ENCODE assay signal across 8 cellular contexts in the genomic region with DNA sequence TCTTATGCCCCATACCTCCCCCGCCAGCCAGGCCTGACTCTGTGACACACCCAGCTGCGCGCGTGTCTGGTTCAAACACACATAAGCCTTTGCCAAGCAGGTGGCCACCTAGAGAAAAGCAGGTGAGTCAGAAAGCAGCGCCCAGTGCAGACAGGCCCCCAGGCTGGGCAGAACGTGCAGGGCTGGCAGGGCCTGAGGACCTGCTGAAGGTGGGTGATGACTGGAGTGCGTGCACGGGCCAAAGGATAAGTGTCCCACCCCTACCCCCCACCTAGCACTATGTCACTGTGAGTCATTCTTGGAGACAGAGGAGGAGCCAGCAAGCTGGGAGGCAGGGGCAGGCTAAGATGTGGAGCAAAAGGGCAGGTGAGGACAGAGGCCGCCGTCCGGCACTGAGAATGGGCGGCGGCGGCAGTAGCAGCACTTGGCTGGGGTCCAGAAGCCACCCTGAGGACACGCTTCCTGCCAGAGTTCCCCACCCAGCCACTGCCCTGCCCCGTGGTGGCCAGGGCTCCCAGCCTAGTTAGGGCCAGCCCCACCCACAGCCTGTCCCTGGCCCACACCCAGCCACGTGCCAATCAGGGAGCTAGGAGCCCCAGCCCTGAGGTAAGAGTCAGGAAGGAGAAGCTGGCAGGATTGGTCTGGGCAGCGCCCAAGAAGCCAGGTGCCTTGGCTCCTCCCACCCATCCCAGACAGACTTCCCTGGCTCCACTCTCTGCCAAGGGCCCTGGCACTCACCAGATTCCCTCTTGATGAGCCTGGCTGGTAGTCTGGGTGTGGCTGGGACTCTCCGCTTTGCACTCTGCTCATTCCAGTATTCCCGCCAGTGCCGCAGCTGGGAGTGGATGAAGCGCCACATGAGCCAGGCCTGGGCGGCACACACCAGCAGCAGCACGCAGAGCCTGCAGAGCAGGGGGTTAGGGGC.
DNase-seq lines count a peak whose midpoint lies in the region; ATAC-seq and TF ChIP-seq lines count a peak whose summit lies in the region.

No MANE protein-coding gene starts in this region.

- no peaks in the 10 kb centered on the region for H3K9me2 ChIP-seq in PC-3 (replicated peaks; ENCODE audit: low read length)

- H3K79me2 ChIP-seq in PC-3 (ENCODE audit: low read length): no peaks in the 10 kb centered on the region

- DNase-seq in HPDE6-E6E7 (ENCODE audit: extremely low spot score) (peak; percentile 95), PC-3 (peak; percentile 99), omental fat pad (ENCODE audit: low spot score) (peak; percentile 58)
- DNase-seq in effector memory CD4-positive, alpha-beta T cell: no peak

- CTCF ChIA-PET in PC-3 (lab: Charles Lee): interaction anchor here (0.5 to 0.8 kb wide), 4 partner anchors 85 to 213 kb away, joined by 3 read pairs; no protein-coding TSS in a partner anchor

- no peak overlapping the region for H2AFZ ChIP-seq in PC-3 (ENCODE audit: low read length)

- no peak overlapping the region for H3K9ac ChIP-seq in PC-3 (ENCODE audit: low read length)

- no TSS peak for BruUV-seq in PC-3 (replicated peaks; lab: Mats Ljungman, UMichigan)

- H3K27ac ChIP-seq in PC-3 (ENCODE audit: low read length): peak overlapping the region; percentile 65
- no peak overlapping the region for H3K27ac ChIP-seq in effector memory CD4-positive, alpha-beta T cell (ENCODE audit: insufficient read depth, low read length, poor library complexity, severe bottlenecking)

- peaks cover 21% of the 10 kb centered on the region for H3K36me3 ChIP-seq in PC-3 (ENCODE audit: low read depth, low read length)
- H3K36me3 ChIP-seq in effector memory CD4-positive, alpha-beta T cell (ENCODE audit: control insufficient read depth, insufficient read depth, low read length): peaks cover 27% of the 10 kb centered on the region

- H3K4me2 ChIP-seq in PC-3 (ENCODE audit: low read length): peak overlapping the region; percentile 76

- no peaks in the 10 kb centered on the region for H3F3A ChIP-seq in PC-3 (ENCODE audit: low read length, unreplicated experiment)

- ATAC-seq in PC-3 (peak; percentile 77), esophagus mucosa (peak; percentile 94), omental fat pad (ENCODE audit: low FRiP score) (peak; percentile 87), GM18519 (IDR thresholded peaks at IDR 0.05; ENCODE audit: low FRiP score, unreplicated experiment) (no peak), GM21381 (IDR thresholded peaks at IDR 0.05; ENCODE audit: unreplicated experiment) (no peak), GM21515 (IDR thresholded peaks at IDR 0.05; ENCODE audit: unreplicated experiment) (no peak)

- H3K27me3 ChIP-seq in PC-3 (ENCODE audit: low read length): no peaks in the 10 kb centered on the region
- no peaks in the 10 kb centered on the region for H3K27me3 ChIP-seq in effector memory CD4-positive, alpha-beta T cell (replicated peaks; ENCODE audit: control insufficient read depth, insufficient read depth, low read length, poor library complexity, severe bottlenecking)

- POLR2A ChIA-PET in PC-3 (lab: Charles Lee; ENCODE audit: unreplicated experiment): interaction anchor here (0.6 to 1.5 kb wide), 3 partner anchors 72 to 83 kb away, joined by 3 to 21 read pairs (median 11); no protein-coding TSS in a partner anchor

- peaks cover 34% of the 10 kb centered on the region for H3K4me1 ChIP-seq in PC-3 (ENCODE audit: insufficient read depth, low read length)
- no peaks in the 10 kb centered on the region for H3K4me1 ChIP-seq in effector memory CD4-positive, alpha-beta T cell (ENCODE audit: control insufficient read depth, insufficient read depth, low read length, poor library complexity, severe bottlenecking)

- TF ChIP-seq CTCF in PC-3 (conservative IDR thresholded peaks at IDR 0.05; ENCODE audit: low read depth, low read length) (no peak), omental fat pad (IDR thresholded peaks at IDR 0.05) (no peak)

- intact Hi-C loops in PC-3 (cut with micrococcal nuclease): loop anchor here (1.0 to 5.0 kb wide), 5 partner anchors 38 to 161 kb away; partner anchors contain the start of genes EFHC1 and TRAM2

- peak overlapping the region; percentile 46; the same call in 1 of the 2 replicates for H3K4me3 ChIP-seq in PC-3 (ENCODE audit: low read length)
- H3K4me3 ChIP-seq in effector memory CD4-positive, alpha-beta T cell (ENCODE audit: insufficient read depth, low read depth, low read length, poor library complexity, severe bottlenecking): no peak overlapping the region

- no peaks in the 10 kb centered on the region for H4K20me1 ChIP-seq in PC-3 (ENCODE audit: low read length)

- no peaks in the 10 kb centered on the region for H3K9me3 ChIP-seq in PC-3 (ENCODE audit: low read length)
- no peaks in the 10 kb centered on the region for H3K9me3 ChIP-seq in effector memory CD4-positive, alpha-beta T cell (ENCODE audit: control insufficient read depth, low read length)

Comparison
In these comparisons a context has a peak if more than half of its experiments do, and no peak if none do; other contexts are left out.
1. DNase-seq: peak in HPDE6-E6E7 (single experiment), PC-3 (single experiment) and omental fat pad (single experiment); none in effector memory CD4-positive, alpha-beta T cell (0 of 3).
2. ATAC-seq: peak in PC-3 (single experiment), esophagus mucosa (single experiment) and omental fat pad (single experiment); none in GM18519 (single experiment), GM21381 (single experiment) and GM21515 (single experiment).